In the genomic region with DNA sequence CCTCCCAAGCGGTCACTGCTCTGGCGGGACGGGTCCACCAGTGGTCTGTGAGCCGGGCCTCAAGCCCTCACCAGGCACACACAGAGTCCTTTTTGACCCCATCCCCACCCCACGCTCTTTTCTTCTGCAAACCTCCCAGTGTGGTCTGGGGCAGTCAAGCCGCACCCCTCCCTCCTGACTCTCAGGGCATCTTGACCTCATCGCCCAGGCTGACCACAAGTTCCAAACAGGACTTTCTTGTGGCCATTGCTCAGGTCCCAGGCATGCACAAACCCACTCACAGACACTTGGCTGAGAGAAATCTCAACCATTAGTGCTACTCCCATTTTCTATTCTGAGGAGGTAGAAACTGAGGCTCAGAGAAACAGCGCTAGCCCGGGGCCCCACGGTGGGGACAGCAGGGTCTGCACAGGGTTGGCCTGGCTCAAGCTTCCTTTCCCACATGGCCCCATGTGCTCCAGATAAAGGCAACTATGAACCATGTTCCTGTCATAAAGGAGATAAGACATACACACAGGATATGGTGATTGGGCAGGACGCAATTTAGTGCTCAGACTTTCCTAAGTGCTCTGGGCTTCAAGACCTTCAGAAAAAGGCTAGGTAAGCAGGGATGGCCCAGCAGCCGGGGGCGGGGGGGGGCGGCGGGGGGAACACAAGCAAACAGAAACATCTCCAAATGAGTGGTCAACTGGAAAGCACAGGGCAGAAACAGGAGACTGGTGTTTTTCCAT, we compare ENCODE assay signal across 1 cellular context.
TF ChIP-seq lines count a peak whose summit lies in the region.

No MANE protein-coding gene starts in this region.

TF ChIP-seq in SK-N-SH, 30 proteins besides CTCF, POLR2A, EP300 and RAD21 (continued from another document):
- TF ChIP-seq GATA2 (CRISPR knock-in tag; IDR thresholded peaks at IDR 0.05) (peak; percentile 89), YY1 (IDR thresholded peaks at IDR 0.05; ENCODE audit: low read depth) (no peak), SMC3 (IDR thresholded peaks at IDR 0.05; ENCODE audit: low read depth, low read length) (no peak), JUND (IDR thresholded peaks at IDR 0.05) (peak; percentile 42), SIN3A (IDR thresholded peaks at IDR 0.05; ENCODE audit: borderline replicate concordance, low read depth, low read length) (no peak), CHD2 (IDR thresholded peaks at IDR 0.05; ENCODE audit: low read length, partially characterized antibody) (no peak), TEAD4 (IDR thresholded peaks at IDR 0.05; ENCODE audit: borderline replicate concordance, insufficient read depth) (0 out of 2 replicates have a peak, but pooled peaks have one; percentile 21), TAF1 (IDR thresholded peaks at IDR 0.05; ENCODE audit: borderline replicate concordance, low read depth, low read length) (no peak), TCF12 (IDR thresholded peaks at IDR 0.05) (peak; percentile 61), MXI1 (IDR thresholded peaks at IDR 0.05; ENCODE audit: low read depth, low read length) (peak; percentile 87), USF1 (IDR thresholded peaks at IDR 0.05; ENCODE audit: borderline replicate concordance, low read depth) (no peak), RXRA (IDR thresholded peaks at IDR 0.05; ENCODE audit: borderline replicate concordance, low read depth) (peak; percentile 57; the same call in 1 of the 2 replicates), ELF1 (IDR thresholded peaks at IDR 0.05) (no peak), FOXJ3 (CRISPR knock-in tag; IDR thresholded peaks at IDR 0.05) (no peak), EZH2phosphoT487 (IDR thresholded peaks at IDR 0.05; ENCODE audit: borderline replicate concordance, low read depth) (no peak), FOSL2 (IDR thresholded peaks at IDR 0.05; ENCODE audit: borderline replicate concordance, low read depth) (peak; percentile 37; the same call in 1 of the 2 replicates)
- TF ChIP-seq, protein P1, sequence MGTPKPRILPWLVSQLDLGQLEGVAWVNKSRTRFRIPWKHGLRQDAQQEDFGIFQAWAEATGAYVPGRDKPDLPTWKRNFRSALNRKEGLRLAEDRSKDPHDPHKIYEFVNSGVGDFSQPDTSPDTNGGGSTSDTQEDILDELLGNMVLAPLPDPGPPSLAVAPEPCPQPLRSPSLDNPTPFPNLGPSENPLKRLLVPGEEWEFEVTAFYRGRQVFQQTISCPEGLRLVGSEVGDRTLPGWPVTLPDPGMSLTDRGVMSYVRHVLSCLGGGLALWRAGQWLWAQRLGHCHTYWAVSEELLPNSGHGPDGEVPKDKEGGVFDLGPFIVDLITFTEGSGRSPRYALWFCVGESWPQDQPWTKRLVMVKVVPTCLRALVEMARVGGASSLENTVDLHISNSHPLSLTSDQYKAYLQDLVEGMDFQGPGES (IDR thresholded peaks at IDR 0.05; ENCODE audit: low read depth, low read length), result no peak
- TF ChIP-seq, protein P2, sequence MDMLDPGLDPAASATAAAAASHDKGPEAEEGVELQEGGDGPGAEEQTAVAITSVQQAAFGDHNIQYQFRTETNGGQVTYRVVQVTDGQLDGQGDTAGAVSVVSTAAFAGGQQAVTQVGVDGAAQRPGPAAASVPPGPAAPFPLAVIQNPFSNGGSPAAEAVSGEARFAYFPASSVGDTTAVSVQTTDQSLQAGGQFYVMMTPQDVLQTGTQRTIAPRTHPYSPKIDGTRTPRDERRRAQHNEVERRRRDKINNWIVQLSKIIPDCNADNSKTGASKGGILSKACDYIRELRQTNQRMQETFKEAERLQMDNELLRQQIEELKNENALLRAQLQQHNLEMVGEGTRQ (IDR thresholded peaks at IDR 0.05; ENCODE audit: borderline replicate concordance, low read depth, low read length), result no peak
- TF ChIP-seq, protein P3, sequence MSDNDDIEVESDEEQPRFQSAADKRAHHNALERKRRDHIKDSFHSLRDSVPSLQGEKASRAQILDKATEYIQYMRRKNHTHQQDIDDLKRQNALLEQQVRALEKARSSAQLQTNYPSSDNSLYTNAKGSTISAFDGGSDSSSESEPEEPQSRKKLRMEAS (IDR thresholded peaks at IDR 0.05; ENCODE audit: low read depth), result 0 out of 2 replicates have a peak, but pooled peaks have one; percentile 22
